19 cellular contexts compared by ENCODE assay signal in the genomic region with DNA sequence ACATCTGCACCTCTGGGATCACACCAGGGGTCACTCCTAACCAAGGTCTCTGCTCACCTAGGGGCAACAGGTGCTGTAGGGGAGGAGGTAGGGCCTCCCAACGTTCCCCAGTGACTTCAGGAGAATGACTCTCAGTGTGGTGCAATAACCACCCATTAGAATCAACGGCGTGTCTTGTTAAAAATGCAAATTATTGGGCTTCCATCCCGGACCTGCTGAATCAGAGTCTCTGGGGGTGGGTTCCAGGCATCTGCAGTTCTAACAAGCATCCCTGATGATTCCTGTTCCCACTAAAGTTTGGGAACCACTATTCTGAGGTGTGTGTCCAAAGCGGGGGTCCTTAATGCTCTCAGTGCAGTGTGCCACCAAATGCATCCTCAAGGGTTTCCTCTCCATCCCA.
"Had no signal": no experiment of that assay in that cellular context is flagged by ENCODE, and none has a peak within 500 bp of the region (broad histone marks: within the 10 kb centered on the region; RNA-seq: fewer than 3 reads in every experiment).

No MANE protein-coding gene starts in this region.

- H3K36me3 ChIP-seq: brain microvascular endothelial cell, gastrocnemius medialis, thyroid gland had no signal

- FAIRE-seq: small intestine had no signal

- ATAC-seq: activated CD8-positive, alpha-beta memory T cell treated with anti-CD3 and anti-CD28 coated beads, Interleukin-2, amount 10 ng/mL, durations not matched to agents 7 days and 5 days; gastrocnemius medialis; T-helper 17 cell had no signal

- H3K27me3 ChIP-seq: ascending aorta, brain microvascular endothelial cell, gastrocnemius medialis, thyroid gland had no signal

- H3K4me3 ChIP-seq: ascending aorta, gastrocnemius medialis, mucosa of descending colon, thyroid gland had no signal

- H3K9me3 ChIP-seq: gastrocnemius medialis, mucosa of descending colon, thyroid gland had no signal

- H3K4me1 ChIP-seq: ascending aorta, gastrocnemius medialis, thyroid gland had no signal

- H3K27ac ChIP-seq: ascending aorta, brain microvascular endothelial cell, gastrocnemius medialis, thyroid gland had no signal

- DNase-seq: activated CD4-positive, alpha-beta T cell treated with anti-CD3 and anti-CD28 coated beads, Interleukin-2, amount 10 ng/mL, durations not matched to agents 7 days and 5 days; activated CD8-positive, alpha-beta memory T cell treated with anti-CD3 and anti-CD28 coated beads, Interleukin-2, amount 10 ng/mL, durations not matched to agents 7 days and 5 days; activated CD8-positive, alpha-beta T cell treated with anti-CD3 and anti-CD28 coated beads for 36 hours; activated gamma-delta T cell treated with Interleukin-2 at 50 U/mL for 16 hours; activated T-cell treated with anti-CD3 and anti-CD28 coated beads for 4 hours; brain microvascular endothelial cell; central memory CD4-positive, alpha-beta T cell; dermis blood vessel endothelial cell; effector memory CD4-positive, alpha-beta T cell; gastrocnemius medialis; islet precursor cell; left cardiac atrium; mucosa of descending colon; occipital lobe; small intestine; stimulated activated naive B cell treated with anti-CD40 and anti-IgM and Interleukin-4, amounts not matched to agents 10 μg/mL and 1 μg/mL and 100 μg/mL, for 72 hours; T-helper 17 cell; thyroid gland had no signal
